In the genomic region with DNA sequence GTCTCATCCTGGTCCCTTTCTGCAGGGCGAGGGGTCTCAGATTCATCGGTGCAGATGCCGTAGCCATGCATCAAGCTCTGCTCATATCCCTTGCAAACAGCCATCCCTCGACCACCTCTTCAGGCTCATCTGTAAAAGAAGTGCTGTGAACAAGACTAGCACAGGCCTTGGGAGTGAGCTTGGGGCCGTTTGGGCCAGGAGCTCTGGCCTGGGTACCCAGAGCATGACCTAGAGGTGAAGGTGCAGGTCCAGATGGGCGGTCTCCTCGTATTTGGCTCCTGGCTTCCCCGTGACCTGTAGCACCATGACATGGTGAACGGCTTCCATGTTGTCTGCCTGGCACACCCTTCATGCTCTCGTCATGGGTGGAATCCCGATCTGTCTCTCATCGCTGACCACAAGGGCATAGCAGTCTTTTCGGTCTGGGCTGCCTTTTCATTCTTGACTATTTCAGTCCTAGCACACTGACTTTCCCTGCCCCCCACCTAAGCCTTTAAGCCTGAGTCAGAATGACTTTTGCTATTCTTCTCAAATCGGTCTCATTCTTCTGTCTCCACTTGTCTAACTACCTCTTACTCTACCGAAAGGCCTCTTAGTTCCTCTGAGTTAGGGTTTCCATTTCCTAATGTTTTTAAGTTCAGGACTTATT, we compare ENCODE assay signal across 33 cellular contexts.
"Had no signal": no experiment of that assay in that cellular context is flagged by ENCODE, and none has a peak within 500 bp of the region (broad histone marks: within the 10 kb centered on the region; RNA-seq: fewer than 3 reads in every experiment).

No MANE protein-coding gene starts in this region.

- H3K4me1 Mint-ChIP-seq: activated CD4-positive, alpha-beta T cell treated with anti-CD3 and anti-CD28 coated beads for 36 hours; activated CD4-positive, alpha-beta T cell treated with anti-CD3 and anti-CD28 coated beads, Interleukin-2, amount 10 ng/mL, durations not matched to agents 7 days and 5 days had no signal

- H3K9me3 ChIP-seq: body of pancreas, breast epithelium, MG63, Peyer's patch had no signal

- H3K27ac Mint-ChIP-seq: activated CD4-positive, alpha-beta T cell treated with anti-CD3 and anti-CD28 coated beads for 36 hours; activated CD4-positive, alpha-beta T cell treated with anti-CD3 and anti-CD28 coated beads, Interleukin-2, amount 10 ng/mL, durations not matched to agents 7 days and 5 days; activated CD8-positive, alpha-beta T cell treated with anti-CD3 and anti-CD28 coated beads, Interleukin-2, amount 10 ng/mL, durations not matched to agents 7 days and 5 days; activated naive CD4-positive, alpha-beta T cell treated with anti-CD3 and anti-CD28 coated beads for 36 hours; activated naive CD8-positive, alpha-beta T cell; activated T-cell treated with anti-CD3 and anti-CD28 coated beads, Interleukin-2, amount 50 U/mL, for 24 hours; activated T-helper 2 cell treated with anti-CD3 and anti-CD28 coated beads, Interferon-gamma antibody, Interleukin-2, Interleukin-4, amounts not matched to agents 10 μg/mL and 5 μg/mL and 100 μg/mL, durations not matched to agents 14 hours and 24 hours and 36 hours; WTC11 had no signal

- H3K36me3 Mint-ChIP-seq: activated naive CD8-positive, alpha-beta T cell; WTC11 had no signal

- H3K4me3 ChIP-seq: body of pancreas, breast epithelium, MG63, Peyer's patch had no signal

- H3K27me3 Mint-ChIP-seq: activated CD4-positive, alpha-beta T cell treated with anti-CD3 and anti-CD28 coated beads, Interleukin-2, amount 10 ng/mL, durations not matched to agents 7 days and 5 days had no signal

- H3K27me3 ChIP-seq: body of pancreas, Peyer's patch had no signal

- FAIRE-seq: TTC549 had no signal

- H3K27ac ChIP-seq: body of pancreas, breast epithelium, Peyer's patch had no signal

- H3K4me3 Mint-ChIP-seq: activated CD4-positive, alpha-beta T cell treated with anti-CD3 and anti-CD28 coated beads for 36 hours; activated CD4-positive, alpha-beta T cell treated with anti-CD3 and anti-CD28 coated beads, Interleukin-2, amount 10 ng/mL, durations not matched to agents 7 days and 5 days; activated CD8-positive, alpha-beta T cell treated with anti-CD3 and anti-CD28 coated beads, Interleukin-2, amount 10 ng/mL, durations not matched to agents 7 days and 5 days; activated naive CD4-positive, alpha-beta T cell treated with anti-CD3 and anti-CD28 coated beads for 36 hours; activated naive CD8-positive, alpha-beta T cell; activated T-cell treated with anti-CD3 and anti-CD28 coated beads, Interleukin-2, amount 50 U/mL, for 24 hours; WTC11 had no signal

- DNase-seq: activated CD4-positive, alpha-beta T cell treated with anti-CD3 and anti-CD28 coated beads for 36 hours; activated CD4-positive, alpha-beta T cell treated with anti-CD3 and anti-CD28 coated beads, Interleukin-2, amount 10 ng/mL, durations not matched to agents 7 days and 5 days; activated CD4-positive, alpha-beta T cell treated with anti-CD3 and anti-CD28 coated beads, Interleukin-2, amount 50 U/mL, for 48 hours; activated CD8-positive, alpha-beta T cell treated with anti-CD3 and anti-CD28 coated beads, Interleukin-2, amount 10 ng/mL, durations not matched to agents 7 days and 5 days; activated gamma-delta T cell treated with Interleukin-2 at 50 U/mL for 16 hours; activated naive CD4-positive, alpha-beta T cell treated with anti-CD3 and anti-CD28 coated beads for 36 hours; activated T-cell treated with anti-CD3 and anti-CD28 coated beads, Interleukin-2, amount 50 U/mL, for 24 hours; amniotic stem cell; aorta; body of pancreas; Kasumi-1; KBM-7; MG63; MV-4-11; NCI-H1092; NCI-H1436 treated with DMSO at 0.1 percent for 48 hours; NCI-H1694 treated with DMSO at 0.1 percent for 48 hours; NCI-H2029; NCI-H345; NCI-H524 treated with DMSO at 0.1 percent for 48 hours; NK-92 treated with Interleukin-12 subunit alpha and Interleukin-12 subunit beta, amount 100 ng/mL, for 24 hours; PC-3; Peyer's patch; RPMI8226; SHP77 treated with DMSO at 0.1 percent for 48 hours; SW 1271; T-helper 1 cell; T1000 had no signal

- H3K4me1 ChIP-seq: body of pancreas, breast epithelium, Peyer's patch had no signal

- H3K36me3 ChIP-seq: breast epithelium, MG63, Peyer's patch had no signal

- H3K9me3 Mint-ChIP-seq: activated CD4-positive, alpha-beta T cell treated with anti-CD3 and anti-CD28 coated beads, Interleukin-2, amount 10 ng/mL, durations not matched to agents 7 days and 5 days; activated naive CD4-positive, alpha-beta T cell treated with anti-CD3 and anti-CD28 coated beads for 36 hours; activated T-cell treated with anti-CD3 and anti-CD28 coated beads, Interleukin-2, amount 50 U/mL, for 24 hours; activated T-helper 2 cell treated with anti-CD3 and anti-CD28 coated beads, Interferon-gamma antibody, Interleukin-2, Interleukin-4, amounts not matched to agents 10 μg/mL and 5 μg/mL and 100 μg/mL, durations not matched to agents 14 hours and 24 hours and 36 hours had no signal
